In the genomic region with DNA sequence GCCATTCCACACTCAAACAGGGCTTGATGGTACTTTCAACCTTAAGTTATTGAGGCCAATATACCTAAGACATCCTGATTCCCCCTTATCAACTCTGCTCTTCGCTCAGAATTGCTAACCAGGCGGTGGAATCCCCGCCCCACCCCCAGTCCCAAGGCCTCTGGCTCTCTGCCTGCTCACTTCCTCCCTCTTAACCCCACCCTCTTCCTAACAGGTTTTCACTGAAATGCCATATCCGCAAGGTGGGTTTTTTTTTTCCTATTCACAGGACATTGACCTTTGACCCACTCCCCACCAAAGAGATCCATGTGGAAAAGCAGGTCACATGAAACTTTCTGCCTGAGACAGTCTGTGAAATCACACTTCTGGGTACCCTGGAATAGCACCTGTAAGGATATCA, we compare ENCODE assay signal across 17 cellular contexts.
DNase-seq lines count a peak whose midpoint lies in the region; ATAC-seq and TF ChIP-seq lines count a peak whose summit lies in the region.
"Had no signal": no experiment of that assay in that cellular context is flagged by ENCODE, and none has a peak within 500 bp of the region (broad histone marks: within the 10 kb centered on the region; RNA-seq: fewer than 3 reads in every experiment).

No MANE protein-coding gene starts in this region.

- no peaks in the 10 kb centered on the region for H3K36me3 Mint-ChIP-seq in endothelial cell (ENCODE audit: low read depth, unreplicated experiment)

- H3K36me3 ChIP-seq in Peyer's patch, result peaks cover 0 to 12% (median 0%) of the 10 kb centered on the region in 3 donors
- no peaks in the 10 kb centered on the region for H3K36me3 ChIP-seq in mucosa of descending colon (ENCODE audit: low read depth)

- no peak overlapping the region for H3K4me3 Mint-ChIP-seq in endothelial cell (ENCODE audit: unreplicated experiment)
- H3K4me3 Mint-ChIP-seq: activated naive CD8-positive, alpha-beta T cell had no signal

- peaks cover 1% of the 10 kb centered on the region for H3K27me3 Mint-ChIP-seq in endothelial cell (ENCODE audit: unreplicated experiment)
- H3K27me3 Mint-ChIP-seq: activated naive CD8-positive, alpha-beta T cell had no signal

- no peak for TF ChIP-seq POLR2A in Peyer's patch (IDR thresholded peaks at IDR 0.05)

- peaks cover 36% of the 10 kb centered on the region for H3K4me1 Mint-ChIP-seq in endothelial cell (ENCODE audit: unreplicated experiment)

- no peaks in the 10 kb centered on the region for H3K27me3 ChIP-seq in Peyer's patch

- no peak overlapping the region for H3K4me3 ChIP-seq in Peyer's patch
- no peak overlapping the region for H3K4me3 ChIP-seq in mucosa of descending colon

- H3K27ac Mint-ChIP-seq in endothelial cell (ENCODE audit: unreplicated experiment), result peak overlapping the region; percentile 22
- H3K27ac Mint-ChIP-seq: activated naive CD8-positive, alpha-beta T cell had no signal

- no peaks in the 10 kb centered on the region for H3K9me3 ChIP-seq in Peyer's patch
- H3K9me3 ChIP-seq in mucosa of descending colon, result no peaks in the 10 kb centered on the region

- DNase-seq in ELF-1 (ENCODE audit: low read depth, low spot score) (peak; percentile 66), Peyer's patch (peak in 2 of 3 donors; percentile 83 to 88), endothelial cell (ENCODE audit: low spot score) (peak; percentile 16), mucosa of descending colon (peak; percentile 79 to 92 (median 85)), germinal center (ENCODE audit: low spot score) (no peak), NCI-H128 (lab: John Stamatoyannopoulos, UW; ENCODE audit: unreplicated experiment) (no peak)
- DNase-seq in activated CD8-positive, alpha-beta memory T cell treated with anti-CD3 and anti-CD28 coated beads, Interleukin-2, amount 50 U/mL, for 48 hours, result no peak
- no peak for DNase-seq in stimulated activated naive CD4-positive, alpha-beta T cell treated with Interleukin-2 at 50 U/mL for 16 hours (lab: John Stamatoyannopoulos, UW)
- DNase-seq: activated CD4-positive, CD25-positive, alpha-beta regulatory T cell treated with anti-CD3 and anti-CD28 coated beads, Interleukin-2, amount 50 U/mL, for 72 hours; central memory CD4-positive, alpha-beta T cell; DMS153; KG1; NCI-H1694; NCI-H524; substantia nigra had no signal

- H3K4me1 ChIP-seq in Peyer's patch (peaks cover 0 to 35% (median 2%) of the 10 kb centered on the region in 4 donors), mucosa of descending colon (ENCODE audit: low read depth) (peaks cover 14% of the 10 kb centered on the region)

- intact Hi-C loops in mucosa of descending colon (cut with DNase I, micrococcal nuclease), result no loop called here

- ATAC-seq in mucosa of descending colon, result peak; percentile 82
- ATAC-seq: Panc1 had no signal

- no peaks in the 10 kb centered on the region for H3K9me3 Mint-ChIP-seq in endothelial cell (ENCODE audit: unreplicated experiment)

- H3K27ac ChIP-seq in Peyer's patch, result peak overlapping the region in 2 of 4 donors; percentile 37 to 74

- TF ChIP-seq CTCF in Peyer's patch (IDR thresholded peaks at IDR 0.05) (no peak), endothelial cell (IDR thresholded peaks at IDR 0.05; ENCODE audit: unreplicated experiment) (no peak), mucosa of descending colon (IDR thresholded peaks at IDR 0.05) (no peak)

Comparison
In these comparisons a context has a peak if more than half of its experiments do, and no peak if none do; other contexts are left out.
1. DNase-seq: peak in ELF-1 (single experiment), Peyer's patch (2 of 3), endothelial cell (single experiment) and mucosa of descending colon (3 of 3); none in germinal center (single experiment), NCI-H128 (single experiment), activated CD8-positive, alpha-beta memory T cell treated with anti-CD3 and anti-CD28 coated beads, Interleukin-2, amount 50 U/mL, for 48 hours (single experiment) and stimulated activated naive CD4-positive, alpha-beta T cell treated with Interleukin-2 at 50 U/mL for 16 hours (single experiment).